In the genomic region with DNA sequence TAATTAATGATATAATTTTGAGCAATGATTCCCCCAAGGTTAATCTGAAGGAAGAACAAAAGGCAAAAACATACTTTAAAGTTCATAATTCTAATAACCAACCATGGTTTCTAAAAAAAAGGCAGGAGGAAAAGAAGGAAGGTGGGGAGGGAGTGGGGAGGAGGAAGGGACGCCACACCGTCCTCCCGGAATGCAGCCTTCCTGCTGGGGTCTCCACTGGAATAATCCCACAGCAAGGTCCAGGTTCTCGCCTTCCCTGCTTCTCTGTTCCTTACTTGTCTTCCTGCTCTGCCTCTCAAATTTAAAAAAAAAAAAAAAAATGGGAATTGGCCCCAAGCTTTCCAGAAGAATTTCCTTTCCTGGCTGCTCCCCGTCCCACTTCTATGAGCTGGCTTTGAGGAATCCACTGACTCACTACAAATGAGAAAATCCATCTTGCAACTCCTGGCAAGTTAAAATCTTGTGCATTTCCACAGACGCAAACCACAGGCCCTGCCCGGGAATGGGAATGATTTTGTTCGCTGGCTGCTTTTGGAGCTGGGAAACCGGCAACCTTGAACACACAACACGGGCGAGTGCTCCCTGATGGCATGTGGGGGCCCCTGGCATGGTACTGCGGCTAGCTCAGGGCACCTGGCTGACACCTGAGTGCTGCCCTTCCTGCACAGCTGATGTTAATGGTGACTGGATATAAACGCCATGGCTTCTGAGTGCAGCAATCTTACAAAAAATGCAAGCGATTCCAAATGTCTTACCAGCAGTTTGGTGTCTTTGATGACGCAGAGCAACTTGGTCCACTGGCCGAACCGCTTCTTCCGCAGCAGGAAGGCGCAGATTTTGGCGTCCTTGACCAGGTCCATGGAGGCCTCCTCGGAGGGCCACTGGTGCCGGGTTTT, we compare ENCODE assay signal across 10 cellular contexts.
A peak's percentile ranks its signal among the peaks of the same experiment; 100 is the strongest.
DNase-seq lines count a peak whose midpoint lies in the region; ATAC-seq and TF ChIP-seq lines count a peak whose summit lies in the region.
"Had no signal": no experiment of that assay in that cellular context is flagged by ENCODE, and none has a peak within 500 bp of the region (broad histone marks: within the 10 kb centered on the region; RNA-seq: fewer than 3 reads in every experiment).

No MANE protein-coding gene starts in this region.

- TF ChIP-seq EP300 in suprapubic skin (IDR thresholded peaks at IDR 0.05) = no peak

- H3K27me3 ChIP-seq in mammary epithelial cell (ENCODE audit: insufficient read depth, low read length) (no peaks in the 10 kb centered on the region), suprapubic skin (no peaks in the 10 kb centered on the region), MM.1S (replicated peaks; ENCODE audit: insufficient read depth, low read length) (peaks cover 90% of the 10 kb centered on the region)

- in situ Hi-C loops in mammary epithelial cell (cut with MboI; ENCODE audit: low sequenced_read_pairs in 2 of 2) = no loop called here

- ATAC-seq in HG03520 (IDR thresholded peaks at IDR 0.05; ENCODE audit: unreplicated experiment) = no peak
- ATAC-seq in stimulated activated memory B cell treated with anti-CD40 and anti-IgM and Interleukin-4, amounts not matched to agents 10 μg/mL and 1 μg/mL and 100 μg/mL, for 72 hours = no peak

- intact Hi-C loops in mammary epithelial cell (cut with micrococcal nuclease) = loop anchor here (1.0 to 5.0 kb wide), 5 partner anchors 14 to 86 kb away; no protein-coding TSS in a partner anchor

- H3K27ac ChIP-seq in mammary epithelial cell (ENCODE audit: insufficient read depth, low read depth, low read length) (peak overlapping the region; percentile 98), suprapubic skin (peak overlapping the region; percentile 83), MM.1S (ENCODE audit: low read length) (no peak overlapping the region)

- peaks cover 45% of the 10 kb centered on the region for H3K79me2 ChIP-seq in mammary epithelial cell (ENCODE audit: insufficient read depth, low read length)
- H3K79me2 ChIP-seq in MM.1S (ENCODE audit: low read length) = no peaks in the 10 kb centered on the region

- no peak for TF ChIP-seq POLR2A in suprapubic skin (IDR thresholded peaks at IDR 0.05)

- TSS peak; percentile 82 for BruUV-seq in mammary epithelial cell (replicated peaks; lab: Mats Ljungman, UMichigan)

- H3K9me3 ChIP-seq in mammary epithelial cell (replicated peaks; ENCODE audit: insufficient read depth, low read length) (peaks cover 7% of the 10 kb centered on the region), suprapubic skin (no peaks in the 10 kb centered on the region), MM.1S (replicated peaks; ENCODE audit: insufficient read depth, low read length) (no peaks in the 10 kb centered on the region)

- no peak overlapping the region for H3K27ac Mint-ChIP-seq in stimulated activated memory B cell treated with anti-CD40 and anti-IgM and Interleukin-4, amounts not matched to agents 10 μg/mL and 1 μg/mL and 100 μg/mL, for 72 hours
- H3K27ac Mint-ChIP-seq: T-helper 1 cell treated with Interleukin-12 subunit alpha and Interleukin-12 subunit beta and Interleukin-4 antibody, amounts not matched to agents 30 μg/mL and 1 μg/mL, for 36 hours had no signal

- dilution Hi-C loops in mammary epithelial cell (cut with HindIII; ENCODE audit: low sequenced_read_pairs) = loop anchor here (5.0 kb wide), 2 partner anchors 45 to 95 kb away; partner anchors contain the start of gene AFAP1

- peaks cover 6% of the 10 kb centered on the region for H3K36me3 ChIP-seq in mammary epithelial cell (ENCODE audit: insufficient read depth, low read length)
- peaks cover 6% of the 10 kb centered on the region for H3K36me3 ChIP-seq in suprapubic skin
- H3K36me3 ChIP-seq in MM.1S (replicated peaks; ENCODE audit: insufficient read depth, low read length) = no peaks in the 10 kb centered on the region

- no peaks in the 10 kb centered on the region for H3F3A ChIP-seq in MM.1S (ENCODE audit: insufficient read depth, low read length)

- H3K9ac ChIP-seq in mammary epithelial cell (ENCODE audit: insufficient read depth, low read length) = peak overlapping the region; percentile 78
- H3K9ac ChIP-seq in MM.1S (ENCODE audit: low read length) = no peak overlapping the region

- no peak overlapping the region for H3K4me3 Mint-ChIP-seq in stimulated activated memory B cell treated with anti-CD40 and anti-IgM and Interleukin-4, amounts not matched to agents 10 μg/mL and 1 μg/mL and 100 μg/mL, for 72 hours
- H3K4me3 Mint-ChIP-seq: T-helper 1 cell treated with Interleukin-12 subunit alpha and Interleukin-12 subunit beta and Interleukin-4 antibody, amounts not matched to agents 30 μg/mL and 1 μg/mL, for 36 hours had no signal

- no peaks in the 10 kb centered on the region for H3K36me3 Mint-ChIP-seq in stimulated activated memory B cell treated with anti-CD40 and anti-IgM and Interleukin-4, amounts not matched to agents 10 μg/mL and 1 μg/mL and 100 μg/mL, for 72 hours

- DNase-seq in HK-2 (ENCODE audit: unreplicated experiment) (peak; percentile 91), mammary epithelial cell (peak; percentile 92), kidney glomerular epithelial cell (lab: John Stamatoyannopoulos, UW) (peak; percentile 95), suprapubic skin (ENCODE audit: low spot score in 2 of 2) (no peak), MM.1S (no peak), DMS53 treated with DMSO at 0.1 percent for 48 hours (lab: John Stamatoyannopoulos, UW; ENCODE audit: unreplicated experiment) (no peak)
- DNase-seq: cortex of kidney had no signal

- no peaks in the 10 kb centered on the region for H3K4me1 Mint-ChIP-seq in stimulated activated memory B cell treated with anti-CD40 and anti-IgM and Interleukin-4, amounts not matched to agents 10 μg/mL and 1 μg/mL and 100 μg/mL, for 72 hours

- CTCF ChIA-PET in mammary epithelial cell (lab: Charles Lee; ENCODE audit: low non-redundant PET) = interaction anchor here (0.5 to 0.7 kb wide), 3 partner anchors 24 to 97 kb away, joined by 3 to 17 read pairs (median 4); partner anchors contain the start of gene AFAP1

- H3K4me2 ChIP-seq in mammary epithelial cell (ENCODE audit: insufficient read depth, low read depth, low read length) = peak overlapping the region; percentile 72
- H3K4me2 ChIP-seq in MM.1S (ENCODE audit: low read depth, low read length) = no peak overlapping the region

- peaks cover 44% of the 10 kb centered on the region for H3K27me3 Mint-ChIP-seq in stimulated activated memory B cell treated with anti-CD40 and anti-IgM and Interleukin-4, amounts not matched to agents 10 μg/mL and 1 μg/mL and 100 μg/mL, for 72 hours

- peak overlapping the region; percentile 12 to 26 (median 15) for H3K4me3 ChIP-seq in mammary epithelial cell (replicated peaks in 1 of 3; ENCODE audit: insufficient read depth in 1 of 3, low read depth in 2 of 3, low read length in 3 of 3)
- H3K4me3 ChIP-seq in suprapubic skin = no peak overlapping the region
- H3K4me3 ChIP-seq in MM.1S (ENCODE audit: low read length) = no peak overlapping the region

- peak overlapping the region; percentile 55 for H2AFZ ChIP-seq in mammary epithelial cell (ENCODE audit: low read depth, low read length)
- no peak overlapping the region for H2AFZ ChIP-seq in MM.1S (ENCODE audit: low read length)

- peaks cover 46% of the 10 kb centered on the region for H3K4me1 ChIP-seq in mammary epithelial cell (ENCODE audit: insufficient read depth, low read length)
- H3K4me1 ChIP-seq in suprapubic skin = peaks cover 21% of the 10 kb centered on the region
- H3K4me1 ChIP-seq in MM.1S (ENCODE audit: low read length) = no peaks in the 10 kb centered on the region

- H3K9me3 Mint-ChIP-seq in stimulated activated memory B cell treated with anti-CD40 and anti-IgM and Interleukin-4, amounts not matched to agents 10 μg/mL and 1 μg/mL and 100 μg/mL, for 72 hours = no peaks in the 10 kb centered on the region
- H3K9me3 Mint-ChIP-seq: T-helper 1 cell treated with Interleukin-12 subunit alpha and Interleukin-12 subunit beta and Interleukin-4 antibody, amounts not matched to agents 30 μg/mL and 1 μg/mL, for 36 hours had no signal

- TF ChIP-seq CTCF in mammary epithelial cell (conservative IDR thresholded peaks at IDR 0.05 in 1 of 2, IDR thresholded peaks at IDR 0.05 in 1 of 2; ENCODE audit: extremely low read depth in 1 of 2, insufficient read depth in 1 of 2, low read depth in 1 of 2, low read length in 2 of 2) (no peak), suprapubic skin (IDR thresholded peaks at IDR 0.05) (no peak), MM.1S (IDR thresholded peaks at IDR 0.05; ENCODE audit: low read length) (no peak)

- no peaks in the 10 kb centered on the region for H3K9me2 ChIP-seq in MM.1S (replicated peaks; ENCODE audit: insufficient read depth, low read length)

- WGBS in mammary epithelial cell (ENCODE audit: low coverage, missing lambda C conversion rate) = 14% methylated on average over 20 of the region's 22 CpGs
- WGBS in suprapubic skin = 49% methylated on average over 20 of the region's 22 CpGs

- no peaks in the 10 kb centered on the region for H4K20me1 ChIP-seq in mammary epithelial cell (ENCODE audit: insufficient read depth, low read length)
- H4K20me1 ChIP-seq in MM.1S (ENCODE audit: insufficient read depth, low read length) = no peaks in the 10 kb centered on the region

Comparison
In these comparisons a context has a peak if more than half of its experiments do, and no peak if none do; other contexts are left out.
1. DNase-seq: peak in HK-2 (single experiment), mammary epithelial cell (single experiment) and kidney glomerular epithelial cell (single experiment); none in suprapubic skin (0 of 2), MM.1S (single experiment) and DMS53 treated with DMSO at 0.1 percent for 48 hours (single experiment).
2. H3K4me3 ChIP-seq: peak in mammary epithelial cell (3 of 3); none in suprapubic skin (single experiment) and MM.1S (single experiment).